Comparison of ENCODE assay signal across 8 cellular contexts in genomic region chr15:65184305-65184943, GRCh38. TPM values are rescaled to one million over a fixed set of nuclear protein-coding genes. Genes with fewer than 3 reads are reported as not detected.
DNase-seq lines count a peak whose midpoint lies in the region; ATAC-seq, FAIRE-seq and TF ChIP-seq lines count a peak whose summit lies in the region.

No MANE protein-coding gene starts in this region.

- no peaks in the 10 kb centered on the region for H3K27me3 Mint-ChIP-seq in activated naive CD4-positive, alpha-beta T cell treated with anti-CD3 and anti-CD28 coated beads, Interleukin-2, amount 50 U/mL, for 24 hours

- H3K9me3 ChIP-seq in Peyer's patch (no peaks in the 10 kb centered on the region), pancreas (no peaks in the 10 kb centered on the region)

- DNase-seq in SIG-M5 treated with dmso at 0.1 percent for 504 hours (lab: John Stamatoyannopoulos, UW; ENCODE audit: unreplicated experiment) (peak; percentile 50), SIG-M5 (lab: John Stamatoyannopoulos, UW) (no peak), Peyer's patch (peak; percentile 61 to 82 (median 73)), head of caudate nucleus (peak in 39 of 42 donors; percentile 10 to 75 (median 43)), pancreas (peak; percentile 50 to 79 (median 56)), GF-D8 (lab: John Stamatoyannopoulos, UW) (no peak)

- intact Hi-C loops in head of caudate nucleus (cut with DNase I): loop anchor here (10.0 kb wide), 1 partner anchor 50 kb away; the partner anchor contains the start of gene PDCD7
- intact Hi-C loops in pancreas (cut with DNase I): no loop called here

- H3K27ac Mint-ChIP-seq in activated naive CD4-positive, alpha-beta T cell treated with anti-CD3 and anti-CD28 coated beads, Interleukin-2, amount 50 U/mL, for 24 hours: peak overlapping the region; percentile 91

- 0% methylated on average over 36 of the region's 36 CpGs for WGBS in pancreas, 2 donors

- H3K4me3 ChIP-seq in Peyer's patch (peak overlapping the region; percentile 68 to 97 (median 86)), pancreas (peak overlapping the region; percentile 75 to 93 (median 86))

- peaks cover 47% of the 10 kb centered on the region for H3K4me1 Mint-ChIP-seq in activated naive CD4-positive, alpha-beta T cell treated with anti-CD3 and anti-CD28 coated beads, Interleukin-2, amount 50 U/mL, for 24 hours

- no peaks in the 10 kb centered on the region for H3K9me3 Mint-ChIP-seq in activated naive CD4-positive, alpha-beta T cell treated with anti-CD3 and anti-CD28 coated beads, Interleukin-2, amount 50 U/mL, for 24 hours

- peak; percentile 24 for ATAC-seq in HG03135 (IDR thresholded peaks at IDR 0.05; ENCODE audit: unreplicated experiment)
- peak; percentile 42 to 53 (median 48) for ATAC-seq in pancreas

- H3K27me3 ChIP-seq in Peyer's patch (no peaks in the 10 kb centered on the region), pancreas (no peaks in the 10 kb centered on the region)

- peak overlapping the region; percentile 96 for H3K4me3 Mint-ChIP-seq in activated naive CD4-positive, alpha-beta T cell treated with anti-CD3 and anti-CD28 coated beads, Interleukin-2, amount 50 U/mL, for 24 hours

- TF ChIP-seq CTCF in Peyer's patch (IDR thresholded peaks at IDR 0.05) (no peak), pancreas (IDR thresholded peaks at IDR 0.05) (no peak)

- TF ChIP-seq POLR2A in Peyer's patch (IDR thresholded peaks at IDR 0.05): peak in 1 of 2 donors; percentile 34

- no peak for FAIRE-seq in pancreas (lab: Jason Lieb, UNC)

- peaks cover 2% of the 10 kb centered on the region for H3K36me3 Mint-ChIP-seq in activated naive CD4-positive, alpha-beta T cell treated with anti-CD3 and anti-CD28 coated beads, Interleukin-2, amount 50 U/mL, for 24 hours

- peaks cover 0 to 15% (median 0%) of the 10 kb centered on the region in 4 donors for H3K4me1 ChIP-seq in Peyer's patch
- H3K4me1 ChIP-seq in pancreas: peaks cover 6 to 21% (median 11%) of the 10 kb centered on the region in 3 donors

- H3K36me3 ChIP-seq in Peyer's patch: peaks cover 0 to 5% (median 0%) of the 10 kb centered on the region in 3 donors
- no peaks in the 10 kb centered on the region for H3K36me3 ChIP-seq in pancreas

- peak overlapping the region; percentile 88 to 94 (median 90) for H3K27ac ChIP-seq in Peyer's patch
- H3K27ac ChIP-seq in pancreas: peak overlapping the region; percentile 77 to 96 (median 90)

RNA-seq across cellular contexts. Expression of gene CLPX, which starts 0.7 kb away (rescaled TPM):
- total RNA-seq in Peyer's patch (10 to 100 TPM; 42.2 to 61.9 (median 53.5) TPM), pancreas (10 to 100 TPM; 17.6 to 31.1 (median 20.9) TPM)
- 1 to 10 TPM; 6.3 to 8.3 TPM for polyA plus RNA-seq in pancreas

RNA-seq across cellular contexts. Expression of gene CILP, which starts 26.8 kb away (rescaled TPM):
- total RNA-seq in Peyer's patch (10 to 100 TPM; 14.4 to 26.9 (median 17.8) TPM), pancreas (10 to 100 TPM in 1 of 6 donors, 1 to 10 TPM in 2, under 1 TPM in 3; 0.28 to 20.7 (median 3.1) TPM)
- 1 to 10 TPM; 1.0 to 1.1 TPM for polyA plus RNA-seq in pancreas

RNA-seq across cellular contexts. Expression of gene PDCD7, which starts 50.8 kb away (rescaled TPM):
- total RNA-seq in Peyer's patch (10 to 100 TPM in 3 of 4 donors, 1 to 10 TPM in 1; 6.5 to 23.1 (median 17.8) TPM), pancreas (10 to 100 TPM in 3 of 6 donors, 1 to 10 TPM in 3; 7.3 to 13.1 (median 9.5) TPM)
- 1 to 10 TPM; 7.3 to 9.8 TPM for polyA plus RNA-seq in pancreas

Comparison
In these comparisons a context has a peak if more than half of its experiments do, and no peak if none do; other contexts are left out.
1. DNase-seq: peak in SIG-M5 treated with dmso at 0.1 percent for 504 hours (single experiment), Peyer's patch (3 of 3), head of caudate nucleus (39 of 42) and pancreas (6 of 6); none in SIG-M5 (single experiment) and GF-D8 (single experiment).